Comparison of ENCODE assay signal across 1 cellular context in genomic region chr14:80055912-80056801, GRCh38.
TF ChIP-seq lines count a peak whose summit lies in the region.

No MANE protein-coding gene starts in this region.

TF ChIP-seq in HCT116, 20 proteins besides CTCF, POLR2A, EP300 and RAD21 (continued from another document):
- TF ChIP-seq REST (IDR thresholded peaks at IDR 0.05; ENCODE audit: low read depth), result no peak
- TF ChIP-seq CBX3 (IDR thresholded peaks at IDR 0.05; ENCODE audit: low read depth), result no peak
- no peak for TF ChIP-seq YY1 (IDR thresholded peaks at IDR 0.05; ENCODE audit: extremely low read depth, insufficient replicate concordance, low read depth, low read length)
- TF ChIP-seq SIN3A (IDR thresholded peaks at IDR 0.05; ENCODE audit: low read depth), result no peak
